9 cellular contexts compared by ENCODE assay signal in genomic region chr1:31062867-31063380, GRCh38. TPM values are rescaled to one million over a fixed set of nuclear protein-coding genes. Genes with fewer than 3 reads are reported as not detected.
DNase-seq lines count a peak whose midpoint lies in the region; ATAC-seq, FAIRE-seq and TF ChIP-seq lines count a peak whose summit lies in the region.
"Had no signal": no experiment of that assay in that cellular context is flagged by ENCODE, and none has a peak within 500 bp of the region (broad histone marks: within the 10 kb centered on the region; RNA-seq: fewer than 3 reads in every experiment).

No MANE protein-coding gene starts in this region.

- no peak overlapping the region for H2AFZ ChIP-seq in K562 (ENCODE audit: low read depth, low read length)

- CTCF ChIA-PET in A549 (lab: Yijun Ruan, JAX) = no interaction called here
- CTCF ChIA-PET in K562 (lab: Yijun Ruan, JAX; ENCODE audit: low intra/inter-chr PET ratio) = no interaction called here

- peaks cover 22% of the 10 kb centered on the region for H3K36me3 Mint-ChIP-seq in HFFc6 (ENCODE audit: low read depth)

- no TSS peak for BruUV-seq in K562 (replicated peaks; lab: Mats Ljungman, UMichigan)

- peaks cover 57% of the 10 kb centered on the region for H4K20me1 ChIP-seq in K562 (replicated peaks; ENCODE audit: control insufficient read depth, insufficient read depth, low read length)

- FAIRE-seq in A549 (lab: Jason Lieb, UNC) = no peak
- no peak for FAIRE-seq in K562 (lab: Jason Lieb, UNC)
- FAIRE-seq: G401.6 had no signal

- intact Hi-C loops in K562 (cut with micrococcal nuclease) = no loop called here
- intact Hi-C loops in posterior cingulate gyrus (cut with DNase I) = loop anchor here (10.0 kb wide), 2 partner anchors 78 to 108 kb away; no protein-coding TSS in a partner anchor

- H3K9me3 Mint-ChIP-seq in HFFc6 = no peaks in the 10 kb centered on the region

- TF ChIP-seq CTCF in A549 (IDR thresholded peaks at IDR 0.05) = no peak
- TF ChIP-seq CTCF in HFFc6 (IDR thresholded peaks at IDR 0.05) = no peak
- TF ChIP-seq CTCF in K562 (IDR thresholded peaks at IDR 0.05 in 2 of 3, conservative IDR thresholded peaks at IDR 0.05 in 1 of 3; ENCODE audit: insufficient read depth in 2 of 3, low read depth in 1 of 3, low read length in 3 of 3) = no peak

- POLR2A ChIA-PET in A549 (lab: Yijun Ruan, JAX) (no interaction called here), K562 (lab: Yijun Ruan, JAX) (interaction anchor here (0.9 to 3.6 kb wide), 7 partner anchors 7 to 25 kb away, joined by 3 to 24 read pairs (median 6); no protein-coding TSS in a partner anchor)

- ATAC-seq in A549 (no peak), K562 (peak; percentile 12), GM18873 (IDR thresholded peaks at IDR 0.05; ENCODE audit: low FRiP score, unreplicated experiment) (no peak)

- TF ChIP-seq RAD21 in A549 (conservative IDR thresholded peaks at IDR 0.05 in 1 of 2, IDR thresholded peaks at IDR 0.05 in 1 of 2) (no peak), K562 (CRISPR knock-in tag; conservative IDR thresholded peaks at IDR 0.05 in 1 of 2, IDR thresholded peaks at IDR 0.05 in 1 of 2) (no peak)

- in situ Hi-C loops in K562 (cut with MboI) = no loop called here

- H3K27me3 ChIP-seq in K562 (ENCODE audit: control insufficient read depth in 2 of 2, insufficient read depth in 2 of 2, low read length in 2 of 2) = no peaks in the 10 kb centered on the region

- H3K27ac ChIP-seq in A549 (peak overlapping the region in 1 of 2 experiments; percentile 32; a peak in 3 of 6 replicates), K562 (ENCODE audit: extremely low read depth, low read depth, low read length) (peak overlapping the region; percentile 99; the same call in 1 of the 3 replicates), mesodermal cell (ENCODE audit: low read depth, low read length, severe bottlenecking) (no peak overlapping the region)

- peak overlapping the region; percentile 87 for H3K4me2 ChIP-seq in A549
- peak overlapping the region; percentile 98 for H3K4me2 ChIP-seq in K562 (ENCODE audit: insufficient read depth, low read length)

- H3K27ac Mint-ChIP-seq in HFFc6 = 0 out of 2 replicates have a peak overlapping the region, but pooled peaks have one; percentile 100

- H3K4me3 Mint-ChIP-seq in HFFc6 = peak overlapping the region; percentile 99

- H3K36me3 ChIP-seq in K562 (ENCODE audit: control insufficient read depth, insufficient read depth, low read length) = peaks cover 45% of the 10 kb centered on the region
- peaks cover 36% of the 10 kb centered on the region for H3K36me3 ChIP-seq in mesodermal cell (ENCODE audit: control insufficient read depth, insufficient read depth, low read length)

- peaks cover 4% of the 10 kb centered on the region for H3K9me1 ChIP-seq in K562 (ENCODE audit: control insufficient read depth, insufficient read depth, low read length)

- H3K79me2 ChIP-seq in K562 (ENCODE audit: control insufficient read depth, insufficient read depth, low read length) = peaks cover 77% of the 10 kb centered on the region

- 43% methylated on average over 4 of the region's 4 CpGs for WGBS in A549 (ENCODE audit: missing lambda C conversion rate)
- WGBS in K562 (ENCODE audit: insufficient coverage, low coverage, missing lambda C conversion rate) = 11% methylated on average over 4 of the region's 4 CpGs
- 76 to 92% methylated on average over 3 of the region's 4 CpGs for WGBS in mesodermal cell (ENCODE audit: insufficient coverage in 2 of 2), 2 experiments

- TF ChIP-seq POLR2A in A549 (IDR thresholded peaks at IDR 0.05; ENCODE audit: low read length) (no peak), K562 (conservative IDR thresholded peaks at IDR 0.05) (no peak)

- H3K9me3 ChIP-seq in A549 = no peaks in the 10 kb centered on the region
- no peaks in the 10 kb centered on the region for H3K9me3 ChIP-seq in K562 (replicated peaks; ENCODE audit: control insufficient read depth, insufficient read depth, low read depth, low read length)
- H3K9me3 ChIP-seq in mesodermal cell (ENCODE audit: control insufficient read depth, low read length) = no peaks in the 10 kb centered on the region

- H3K4me1 ChIP-seq in A549 = peaks cover 21% of the 10 kb centered on the region
- H3K4me1 ChIP-seq in K562 (replicated peaks in 1 of 2; ENCODE audit: control insufficient read depth in 2 of 2, insufficient read depth in 2 of 2, low read length in 2 of 2) = peaks cover 15 to 18% of the 10 kb centered on the region in 2 experiments; a peak in 4 of 5 replicates
- peaks cover 8% of the 10 kb centered on the region for H3K4me1 ChIP-seq in mesodermal cell (ENCODE audit: control insufficient read depth, insufficient read depth, low read length, poor library complexity, severe bottlenecking)

- DNase-seq in A549 (ENCODE audit: low read depth in 1 of 2, low spot score in 1 of 2) = no peak
- no peak for DNase-seq in HFFc6
- DNase-seq in K562 (ENCODE audit: extremely low read depth in 1 of 4, low spot score in 3 of 4) = no peak
- DNase-seq in NCI-H1694 (lab: John Stamatoyannopoulos, UW) = no peak
- DNase-seq in NCI-H2029 (lab: John Stamatoyannopoulos, UW) = no peak
- DNase-seq in posterior cingulate gyrus = no peak

- H3K4me3 ChIP-seq in A549 (peak overlapping the region; percentile 87; the same call in 2 of the 3 replicates), K562 (peak overlapping the region; percentile 89), mesodermal cell (ENCODE audit: extremely low read depth, insufficient read depth, low read length, poor library complexity, severe bottlenecking) (peak overlapping the region; percentile 97)

- H3K9ac ChIP-seq in K562 (ENCODE audit: insufficient read depth in 1 of 2, low read depth in 2 of 2, low read length in 2 of 2) = peak overlapping the region in 1 of 2 experiments; percentile 99; a peak in 3 of 4 replicates

- H3K27me3 Mint-ChIP-seq in HFFc6 (ENCODE audit: insufficient read depth) = no peaks in the 10 kb centered on the region

- TF ChIP-seq EP300 in A549 (IDR thresholded peaks at IDR 0.05) (no peak), K562 (IDR thresholded peaks at IDR 0.05; ENCODE audit: low read length) (no peak)

- peaks cover 25% of the 10 kb centered on the region for H3K4me1 Mint-ChIP-seq in HFFc6 (ENCODE audit: low read depth)

TF ChIP-seq in A549, 52 proteins besides CTCF, POLR2A, EP300 and RAD21 (continues in another document):
- TF ChIP-seq ZFP36 (IDR thresholded peaks at IDR 0.05; ENCODE audit: borderline replicate concordance, partially characterized antibody) (no peak), HOXB13 (CRISPR knock-in tag; IDR thresholded peaks at IDR 0.05; ENCODE audit: low read depth) (no peak), TFCP2L1 (CRISPR knock-in tag; IDR thresholded peaks at IDR 0.05) (no peak), EHF (CRISPR knock-in tag; IDR thresholded peaks at IDR 0.05) (no peak), HEYL (CRISPR knock-in tag; IDR thresholded peaks at IDR 0.05) (no peak), TP53 (CRISPR knock-in tag; IDR thresholded peaks at IDR 0.05) (no peak), JUN (IDR thresholded peaks at IDR 0.05) (no peak), SREBF2 (IDR thresholded peaks at IDR 0.05) (no peak), NPAS2 (CRISPR knock-in tag; IDR thresholded peaks at IDR 0.05; ENCODE audit: borderline replicate concordance) (no peak), CBX2 (IDR thresholded peaks at IDR 0.05; ENCODE audit: borderline replicate concordance, low read depth) (no peak), MAZ (IDR thresholded peaks at IDR 0.05; ENCODE audit: borderline replicate concordance, low read depth, low read length) (no peak)

TF ChIP-seq in K562, 482 proteins besides CTCF, POLR2A, EP300 and RAD21 (continues in another document):
- TF ChIP-seq BCOR (IDR thresholded peaks at IDR 0.05) = no peak
- TF ChIP-seq CAMTA2 (CRISPR knock-in tag; conservative IDR thresholded peaks at IDR 0.05) = no peak
- no peak for TF ChIP-seq RBM25 (IDR thresholded peaks at IDR 0.05; ENCODE audit: low read depth, low read length, severe bottlenecking)
- 0 out of 2 replicates have a peak, but pooled peaks have one; percentile 35 for TF ChIP-seq GATAD2B (IDR thresholded peaks at IDR 0.05; ENCODE audit: borderline replicate concordance)
- no peak for TF ChIP-seq DPF2 (IDR thresholded peaks at IDR 0.05)
- no peak for TF ChIP-seq DMBX1 (CRISPR knock-in tag; IDR thresholded peaks at IDR 0.05; ENCODE audit: borderline replicate concordance)
- no peak for TF ChIP-seq MED1 (CRISPR knock-in tag; IDR thresholded peaks at IDR 0.05; ENCODE audit: borderline replicate concordance)
- TF ChIP-seq PPARD (CRISPR knock-in tag; IDR thresholded peaks at IDR 0.05) = no peak
- no peak for TF ChIP-seq NFXL1 (CRISPR knock-in tag; IDR thresholded peaks at IDR 0.05)
- no peak for TF ChIP-seq MTA2 (IDR thresholded peaks at IDR 0.05; ENCODE audit: low read depth)
- TF ChIP-seq FOXJ3 (CRISPR knock-in tag; IDR thresholded peaks at IDR 0.05) = no peak
- no peak for TF ChIP-seq ZC3H8 (IDR thresholded peaks at IDR 0.05)

RNA-seq across cellular contexts. Expression of gene PUM1, which starts 2.6 kb away (rescaled TPM):
- polyA plus RNA-seq in A549 (2011; rRNA removed) (55.3 and 64.0 TPM in 2 replicates), A549 (2017; fragmentation: RNase III; extraction: RNeasy Plus Mini Kit Qiagen cat#74134 plus additional on column Dnase treatment) (27.5 to 30.2 TPM (median 29.1 TPM) in 3 replicates), K562 (2011; rRNA removed) (55.7 and 64.3 TPM in 2 replicates), K562 (2014; fragmentation: Illumina TruSeq; extraction: Trizol) (52.1 and 60.9 TPM in 2 replicates), K562 (2014; fragmentation: Nextera tagmentation; extraction: Ambion mirVana) (10 to 100 TPM; 37.7 to 43.8 TPM), K562 (2014; rRNA removed) (46.4 and 49.5 TPM in 2 replicates)
- 57.3 and 66.3 TPM in 2 replicates for polyA plus RNA-seq in A549 (2012; cell fraction: cytosol; rRNA removed)
- 67.7 and 77.6 TPM in 2 replicates for polyA plus RNA-seq in A549 (2012; cell fraction: nucleus; rRNA removed)
- polyA minus RNA-seq in A549 (2011; rRNA and poly(A)+ RNA removed) = 207 and 234 TPM in 2 replicates
- 10 to 100 TPM; 83.6 to 95.4 (median 90.8) TPM for total RNA-seq in HFFc6 (2021; fragmentation: NEBNext Ultra II Directional; extraction: Animal tissue kit (Norgen Biotek cat#: 25700))
- total RNA-seq in K562 (2011; cell fraction: chromatin; rRNA removed; ENCODE audit: low replicate concordance) = 260 and 263 TPM in 2 replicates
- total RNA-seq in K562 (2011; cell fraction: nucleolus; rRNA removed) = 122 and 134 TPM in 2 replicates
- 144 and 176 TPM in 2 replicates for total RNA-seq in K562 (2011; cell fraction: nucleoplasm; rRNA removed)
- total RNA-seq in K562 (2014; rRNA removed) (42.9 and 56.3 TPM in 2 replicates), K562 (2014; rRNA removed; fragmentation: Illumina TruSeq; extraction: Trizol) (60.1 and 66.4 TPM in 2 replicates), K562 (2015; rRNA removed; fragmentation: Illumina TruSeq; extraction: Trizol) (55.6 and 56.6 TPM in 2 replicates), K562 (2021) (101 and 104 TPM in 2 replicates)
- 84.5 and 95.2 TPM in 2 replicates for polyA plus RNA-seq in K562 (2011; cell fraction: cytosol; rRNA removed)
- polyA plus RNA-seq in K562 (2011; cell fraction: nucleus; rRNA removed) = 131 and 181 TPM in 2 replicates
- 60.3 and 92.8 TPM in 2 replicates for polyA plus RNA-seq in K562 (2012)
- 300 and 362 TPM in 2 replicates for polyA minus RNA-seq in K562 (2011; rRNA and poly(A)+ RNA removed)
- polyA minus RNA-seq in K562 (2011; cell fraction: cytosol; rRNA and poly(A)+ RNA removed) = 93.9 and 117 TPM in 2 replicates
- polyA minus RNA-seq in K562 (2011; cell fraction: nucleus; rRNA and poly(A)+ RNA removed) = 116 and 133 TPM in 2 replicates
- 62.9 TPM for polyA plus RNA-seq in mesodermal cell (2013, experiment 1 of 2)
- 58.8 TPM for polyA plus RNA-seq in mesodermal cell (2013, experiment 2 of 2)
